29 cellular contexts compared by ENCODE assay signal in genomic region chr18:76685402-76685801, GRCh38.
"Had no signal": no experiment of that assay in that cellular context is flagged by ENCODE, and none has a peak within 500 bp of the region (broad histone marks: within the 10 kb centered on the region; RNA-seq: fewer than 3 reads in every experiment).

No MANE protein-coding gene starts in this region.

- H3K36me3 Mint-ChIP-seq: naive B cell; naive thymus-derived CD8-positive, alpha-beta T cell; natural killer cell treated with Interleukin-12 subunit alpha and Interleukin-12 subunit beta and Interleukin-15 and Interleukin-18, amount 100 ng/mL, for 72 hours; neural progenitor cell; stimulated activated memory B cell treated with anti-CD40 and anti-IgM and Interleukin-4, amounts not matched to agents 10 μg/mL and 1 μg/mL and 100 μg/mL, for 72 hours had no signal

- H3K4me3 Mint-ChIP-seq: naive B cell; naive thymus-derived CD8-positive, alpha-beta T cell; natural killer cell treated with Interleukin-12 subunit alpha and Interleukin-12 subunit beta and Interleukin-15 and Interleukin-18, amount 100 ng/mL, for 72 hours; nephron progenitor cell; neural progenitor cell; stimulated activated memory B cell treated with anti-CD40 and anti-IgM and Interleukin-4, amounts not matched to agents 10 μg/mL and 1 μg/mL and 100 μg/mL, for 72 hours; stimulated activated naive CD8-positive, alpha-beta T cell treated with anti-CD3 and anti-CD28 coated beads, Interleukin-15, Interleukin-2, amounts not matched to agents 100 ng/mL and 50 ng/mL, for 24 hours had no signal

- DNase-seq: naive B cell; naive thymus-derived CD8-positive, alpha-beta T cell; nephron progenitor cell; occipital lobe; ovary; psoas muscle; right cardiac atrium; spleen; stimulated activated CD4-positive, alpha-beta T cell treated with anti-CD3 and anti-CD28 coated beads, Interleukin-12 subunit alpha, Interleukin-12 subunit beta, amount 100 ng/mL, for 4 hours; stimulated activated CD4-positive, alpha-beta T cell treated with anti-CD3 and anti-CD28 coated beads, Interleukin-1b, Interleukin-23, amount 100 ng/mL, for 48 hours; stimulated activated CD4-positive, alpha-beta T cell treated with anti-CD3 and anti-CD28 coated beads, Interleukin-4, amount 100 ng/mL, for 1 hour; stimulated activated CD4-positive, alpha-beta T cell treated with anti-CD3 and anti-CD28 coated beads, Interleukin-4, amount 100 ng/mL, for 4 hours; stimulated activated CD8-positive, alpha-beta memory T cell treated with anti-CD3 and anti-CD28 coated beads, Interleukin-4, amount 100 ng/mL, for 48 hours; stimulated activated naive CD4-positive, alpha-beta T cell treated with Interleukin-2 at 50 U/mL for 16 hours; stomach; thyroid gland; trophoblast cell had no signal

- H3K27ac Mint-ChIP-seq: naive thymus-derived CD8-positive, alpha-beta T cell; nephron progenitor cell; neural progenitor cell; progenitor cell of endocrine pancreas; stimulated activated memory B cell treated with anti-CD40 and anti-IgM and Interleukin-4, amounts not matched to agents 10 μg/mL and 1 μg/mL and 100 μg/mL, for 72 hours; stimulated activated naive CD8-positive, alpha-beta T cell treated with anti-CD3 and anti-CD28 coated beads, Interleukin-15, Interleukin-2, amounts not matched to agents 100 ng/mL and 50 ng/mL, for 24 hours had no signal

- H3K27ac ChIP-seq: neural progenitor cell, ovary, parathyroid adenoma, psoas muscle, skin epidermis, spleen, stomach, thoracic aorta, thyroid gland, tibial nerve, upper lobe of left lung had no signal

- H3K4me3 ChIP-seq: neural progenitor cell, ovary, psoas muscle, skin epidermis, smooth muscle cell, spleen, stomach, thoracic aorta, thyroid gland, tibial nerve, upper lobe of left lung had no signal

- H3K9me3 Mint-ChIP-seq: naive B cell; naive thymus-derived CD8-positive, alpha-beta T cell; natural killer cell treated with Interleukin-12 subunit alpha and Interleukin-12 subunit beta and Interleukin-15 and Interleukin-18, amount 100 ng/mL, for 72 hours; nephron progenitor cell; neural progenitor cell; stimulated activated memory B cell treated with anti-CD40 and anti-IgM and Interleukin-4, amounts not matched to agents 10 μg/mL and 1 μg/mL and 100 μg/mL, for 72 hours; stimulated activated naive CD8-positive, alpha-beta T cell treated with anti-CD3 and anti-CD28 coated beads, Interleukin-15, Interleukin-2, amounts not matched to agents 100 ng/mL and 50 ng/mL, for 24 hours had no signal

- H3K27me3 ChIP-seq: neural progenitor cell, ovary, thyroid gland, upper lobe of left lung had no signal

- H3K9me3 ChIP-seq: ovary, psoas muscle, spleen, stomach, thoracic aorta, thyroid gland, tibial nerve, upper lobe of left lung had no signal

- H3K36me3 ChIP-seq: neural progenitor cell, ovary, spleen, stomach, thoracic aorta, thyroid gland, tibial nerve, upper lobe of left lung had no signal

- FAIRE-seq: urothelium cell line had no signal

- H3K4me1 ChIP-seq: upper lobe of left lung had no signal
